In the genomic region with DNA sequence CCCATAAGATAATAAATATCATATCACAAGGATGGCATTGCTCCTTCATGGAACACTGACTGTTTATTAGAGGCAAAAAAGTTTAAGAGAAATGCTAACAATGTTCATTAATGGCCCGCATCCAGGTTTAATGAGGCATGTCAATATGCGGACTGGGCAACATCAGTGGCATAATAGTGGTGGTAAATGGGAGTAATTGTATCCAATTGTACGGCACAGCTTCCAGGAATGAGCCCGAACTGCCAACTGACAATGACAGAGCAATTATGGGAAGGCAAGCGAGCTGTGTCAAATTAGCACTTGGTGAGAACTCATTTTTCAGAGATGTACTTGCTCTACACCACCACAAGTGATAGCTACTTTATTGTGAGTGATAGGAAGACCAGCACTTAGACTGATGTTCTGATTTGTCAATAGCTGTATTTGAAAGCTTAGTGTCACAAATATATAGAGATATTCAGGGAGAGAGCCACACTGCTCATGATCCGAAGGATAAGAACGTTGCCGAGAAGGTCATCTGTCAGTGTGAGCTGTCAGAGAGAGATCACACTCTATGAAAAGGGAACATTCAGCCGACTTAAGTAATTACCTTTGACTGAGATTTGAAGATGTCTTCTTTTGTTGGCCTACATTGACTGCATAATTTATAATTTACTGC, we compare ENCODE assay signal across 2 cellular contexts.
TF ChIP-seq lines count a peak whose summit lies in the region.

No MANE protein-coding gene starts in this region.

TF ChIP-seq in Ishikawa, 13 proteins besides CTCF, POLR2A, EP300 and RAD21:
- 0 out of 2 replicates have a peak, but pooled peaks have one; percentile 36 for TF ChIP-seq TEAD4 (IDR thresholded peaks at IDR 0.05)
- TF ChIP-seq NFIC (IDR thresholded peaks at IDR 0.05): peak; percentile 67
- no peak for TF ChIP-seq TCF12 (IDR thresholded peaks at IDR 0.05; ENCODE audit: low read depth)
- no peak for TF ChIP-seq MAX (IDR thresholded peaks at IDR 0.05)
- no peak for TF ChIP-seq FOXM1 (IDR thresholded peaks at IDR 0.05; ENCODE audit: borderline replicate concordance, low read depth)

TF ChIP-seq in H1, 55 proteins besides CTCF, POLR2A, EP300 and RAD21 (continued from another document):
- TF ChIP-seq KDM5A (IDR thresholded peaks at IDR 0.05; ENCODE audit: low read length): no peak
- no peak for TF ChIP-seq NRF1 (IDR thresholded peaks at IDR 0.05; ENCODE audit: low read depth, low read length)
- TF ChIP-seq HDAC2 (IDR thresholded peaks at IDR 0.05; ENCODE audit: borderline replicate concordance in 1 of 2, low read depth in 2 of 2, low read length in 2 of 2): no peak
- TF ChIP-seq BCL11A (IDR thresholded peaks at IDR 0.05; ENCODE audit: low read depth in 2 of 2, low read length in 2 of 2): no peak
- no peak for TF ChIP-seq KDM4A (IDR thresholded peaks at IDR 0.05; ENCODE audit: low read depth, low read length, severe bottlenecking)
- no peak for TF ChIP-seq EZH2 (IDR thresholded peaks at IDR 0.05; ENCODE audit: low read depth, low read length, severe bottlenecking)
- no peak for TF ChIP-seq CBX5 (IDR thresholded peaks at IDR 0.05; ENCODE audit: low read depth, low read length)
- TF ChIP-seq RBBP5 (IDR thresholded peaks at IDR 0.05; ENCODE audit: borderline replicate concordance, low read depth, low read length): no peak
- no peak for TF ChIP-seq SRF (IDR thresholded peaks at IDR 0.05; ENCODE audit: low read depth, low read length)
- no peak for TF ChIP-seq E2F6 (IDR thresholded peaks at IDR 0.05)
- no peak for TF ChIP-seq SAP30 (IDR thresholded peaks at IDR 0.05; ENCODE audit: insufficient read depth, insufficient replicate concordance, low read length)
- TF ChIP-seq YY1 (IDR thresholded peaks at IDR 0.05; ENCODE audit: low read depth, low read length): no peak
- TF ChIP-seq RXRA (IDR thresholded peaks at IDR 0.05; ENCODE audit: insufficient read depth, low read depth, low read length): no peak
